16 cellular contexts compared by ENCODE assay signal in the genomic region with DNA sequence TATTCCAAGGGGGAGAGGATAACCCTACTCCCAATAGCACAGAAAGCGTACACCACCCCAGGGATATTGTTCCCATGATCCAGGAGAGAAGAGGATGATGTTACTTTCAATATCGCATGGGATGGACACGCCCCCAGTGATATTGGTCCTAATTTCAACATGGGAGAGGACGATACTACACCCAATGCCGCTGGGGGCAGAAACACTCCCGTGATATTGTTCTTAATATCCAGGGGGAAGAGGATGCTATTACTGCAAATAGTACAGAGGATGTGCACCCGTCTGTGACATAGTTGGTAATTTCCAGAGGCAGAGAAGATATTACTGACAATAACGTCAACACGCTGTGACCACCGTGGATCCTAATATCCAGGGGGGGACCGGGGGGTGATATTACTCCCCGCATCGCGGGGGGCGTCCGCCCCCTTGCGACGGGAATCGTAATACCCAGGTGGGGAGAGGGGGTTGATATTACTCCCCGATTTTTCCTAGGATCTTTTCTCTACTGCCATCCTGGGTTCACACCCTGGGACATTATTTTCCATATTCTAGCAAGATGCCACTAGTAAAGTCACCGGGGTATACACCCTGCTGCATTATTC. TPM values are rescaled to one million over a fixed set of nuclear protein-coding genes. Genes with fewer than 3 reads are reported as not detected.
DNase-seq lines count a peak whose midpoint lies in the region; TF ChIP-seq lines count a peak whose summit lies in the region.
"Had no signal": no experiment of that assay in that cellular context is flagged by ENCODE, and none has a peak within 500 bp of the region (broad histone marks: within the 10 kb centered on the region; RNA-seq: fewer than 3 reads in every experiment).

No MANE protein-coding gene starts in this region.

- in situ Hi-C loops in SK-MEL-5 (cut with HindIII; ENCODE audit: low pct_unique_long_range_greater_than_20kb, low sequenced_read_pairs), result no loop called here

- CTCF ChIA-PET in activated naive CD4-positive, alpha-beta T cell treated with anti-CD3 and anti-CD28 coated beads, Interleukin-2, amount 10 ng/mL, durations not matched to agents 7 days and 5 days (lab: Charles Lee), result no interaction called here

- DNase-seq in BE2C (peak; percentile 20), SK-MEL-5 (ENCODE audit: low read depth, low spot score) (peak; percentile 20), fibroblast of villous mesenchyme (ENCODE audit: low read depth) (no peak), retina (no peak), SIG-M5 treated with dmso at 0.1 percent for 504 hours (lab: John Stamatoyannopoulos, UW; ENCODE audit: unreplicated experiment) (no peak)
- no peak for DNase-seq in activated naive CD4-positive, alpha-beta T cell treated with anti-CD3 and anti-CD28 coated beads, Interleukin-2, amount 10 ng/mL, durations not matched to agents 7 days and 5 days
- DNase-seq: aorta, heart left ventricle, Kasumi-1, NCI-H2029 treated with DMSO at 0.1 percent for 48 hours, stomach, T-cell had no signal

- no peaks in the 10 kb centered on the region for H3K36me3 Mint-ChIP-seq in activated naive CD4-positive, alpha-beta T cell treated with anti-CD3 and anti-CD28 coated beads, Interleukin-2, amount 10 ng/mL, durations not matched to agents 7 days and 5 days
- H3K36me3 Mint-ChIP-seq: T-cell had no signal

- H3K9me3 Mint-ChIP-seq in activated naive CD4-positive, alpha-beta T cell treated with anti-CD3 and anti-CD28 coated beads, Interleukin-2, amount 10 ng/mL, durations not matched to agents 7 days and 5 days, result no peaks in the 10 kb centered on the region
- H3K9me3 Mint-ChIP-seq: nephron, T-cell had no signal

- TF ChIP-seq CTCF in BE2C (IDR thresholded peaks at IDR 0.05; ENCODE audit: low read depth, low read length) (peak; percentile 56), GM12875 (IDR thresholded peaks at IDR 0.05; ENCODE audit: borderline replicate concordance, insufficient read depth, low read depth, low read length) (peak; percentile 37; the same call in 1 of the 2 replicates), fibroblast of villous mesenchyme (IDR thresholded peaks at IDR 0.05; ENCODE audit: insufficient read depth, low read depth, low read length) (peak; percentile 24)

- peaks cover 14% of the 10 kb centered on the region for H3K27me3 Mint-ChIP-seq in activated naive CD4-positive, alpha-beta T cell treated with anti-CD3 and anti-CD28 coated beads, Interleukin-2, amount 10 ng/mL, durations not matched to agents 7 days and 5 days

- H3K27me3 ChIP-seq in BE2C, result no peaks in the 10 kb centered on the region

- no peaks in the 10 kb centered on the region for H3K4me1 ChIP-seq in BE2C
- H3K4me1 ChIP-seq: heart left ventricle had no signal

- H3K9me3 ChIP-seq in BE2C, result no peaks in the 10 kb centered on the region
- H3K9me3 ChIP-seq: heart left ventricle, stomach had no signal

- no peak overlapping the region for H3K4me3 Mint-ChIP-seq in activated naive CD4-positive, alpha-beta T cell treated with anti-CD3 and anti-CD28 coated beads, Interleukin-2, amount 10 ng/mL, durations not matched to agents 7 days and 5 days
- H3K4me3 Mint-ChIP-seq: nephron, T-cell had no signal

- no peaks in the 10 kb centered on the region for H3K4me1 Mint-ChIP-seq in activated naive CD4-positive, alpha-beta T cell treated with anti-CD3 and anti-CD28 coated beads, Interleukin-2, amount 10 ng/mL, durations not matched to agents 7 days and 5 days
- H3K4me1 Mint-ChIP-seq: nephron had no signal

- no peaks in the 10 kb centered on the region for H3K36me3 ChIP-seq in BE2C
- H3K36me3 ChIP-seq: heart left ventricle, stomach had no signal

- H3K27ac Mint-ChIP-seq in activated naive CD4-positive, alpha-beta T cell treated with anti-CD3 and anti-CD28 coated beads, Interleukin-2, amount 10 ng/mL, durations not matched to agents 7 days and 5 days, result no peak overlapping the region
- H3K27ac Mint-ChIP-seq: nephron, T-cell had no signal

- H3K4me3 ChIP-seq in BE2C (ENCODE audit: low read depth, low read length), result peak overlapping the region; percentile 34
- H3K4me3 ChIP-seq in GM12875 (ENCODE audit: low read depth, low read length), result no peak overlapping the region
- no peak overlapping the region for H3K4me3 ChIP-seq in fibroblast of villous mesenchyme (ENCODE audit: low read depth, low read length)
- H3K4me3 ChIP-seq: heart left ventricle, stomach had no signal

RNA-seq across cellular contexts. Expression of a gene that starts 16.6 kb away (rescaled TPM):
- polyA plus RNA-seq in BE2C (2012; ENCODE audit: insufficient read depth, insufficient read length, low read depth), result 0.83 TPM
- total RNA-seq in SK-MEL-5 (2014; rRNA removed; shearing (Covaris generic)), result not detected in 2 replicates
- polyA plus RNA-seq in SK-MEL-5 (2015; cell fraction: cytosol; rRNA removed), result not detected in 2 replicates
- polyA plus RNA-seq in SK-MEL-5 (2015; cell fraction: nucleus; rRNA removed), result not detected in 2 replicates
- total RNA-seq in fibroblast of villous mesenchyme, result 0.32 TPM in 1 of 2 replicates, not detected in the other
- total RNA-seq: aorta, left lobe of liver, skeletal muscle tissue, stomach, T-cell had no signal
- polyA plus RNA-seq: aorta, heart left ventricle had no signal

RNA-seq across cellular contexts. Expression of a gene that starts 21.9 kb away (rescaled TPM):
- 3.2 TPM for polyA plus RNA-seq in BE2C (2012; ENCODE audit: insufficient read depth, insufficient read length, low read depth)
- total RNA-seq in SK-MEL-5 (2014; rRNA removed; shearing (Covaris generic)), result 14.0 and 15.8 TPM in 2 replicates
- 9.1 and 10.5 TPM in 2 replicates for polyA plus RNA-seq in SK-MEL-5 (2015; cell fraction: cytosol; rRNA removed)
- polyA plus RNA-seq in SK-MEL-5 (2015; cell fraction: nucleus; rRNA removed), result 13.5 and 15.3 TPM in 2 replicates
- total RNA-seq in fibroblast of villous mesenchyme, result 9.5 and 12.6 TPM in 2 replicates

Comparison
In these comparisons a context has a peak if more than half of its experiments do, and no peak if none do; other contexts are left out.
1. DNase-seq: peak in BE2C (single experiment) and SK-MEL-5 (single experiment); none in fibroblast of villous mesenchyme (single experiment), retina (single experiment), SIG-M5 treated with dmso at 0.1 percent for 504 hours (single experiment) and activated naive CD4-positive, alpha-beta T cell treated with anti-CD3 and anti-CD28 coated beads, Interleukin-2, amount 10 ng/mL, durations not matched to agents 7 days and 5 days (single experiment).
2. Peak in every context shown above with its lines, with median percentiles within 50 percentile points of each other: CTCF ChIP-seq.